ENCODE assay signal across 20 cellular contexts in genomic region chr19:30604657-30605056, GRCh38.
"Had no signal": no experiment of that assay in that cellular context is flagged by ENCODE, and none has a peak within 500 bp of the region (broad histone marks: within the 10 kb centered on the region; RNA-seq: fewer than 3 reads in every experiment).

No MANE protein-coding gene starts in this region.

- H3K9me3 ChIP-seq: lower lobe of right lung, prostate gland, spleen, thoracic aorta, tibial nerve, upper lobe of left lung had no signal

- H3K4me3 ChIP-seq: coronary artery, lower lobe of right lung, prostate gland, skin epidermis, spleen, thoracic aorta, tibial nerve, upper lobe of left lung had no signal

- H3K27ac ChIP-seq: coronary artery, lower lobe of right lung, prostate gland, skin epidermis, spleen, thoracic aorta, tibial nerve, upper lobe of left lung had no signal

- ATAC-seq: effector memory CD8-positive, alpha-beta T cell; left ventricle myocardium superior; lower lobe of right lung; natural killer cell; right cardiac atrium; stimulated activated naive B cell treated with anti-CD40 and anti-IgM and Interleukin-4, amounts not matched to agents 10 μg/mL and 1 μg/mL and 100 μg/mL, for 72 hours had no signal

- H3K36me3 ChIP-seq: lower lobe of right lung, prostate gland, spleen, thoracic aorta, tibial nerve, upper lobe of left lung had no signal

- DNase-seq: dermis blood vessel endothelial cell; effector memory CD8-positive, alpha-beta T cell; erythroblast; hypothalamus; immature natural killer cell; left ventricle myocardium superior; lower lobe of right lung; natural killer cell; right cardiac atrium; spleen; stimulated activated CD4-positive, alpha-beta T cell treated with anti-CD3 and anti-CD28 coated beads, Interleukin-2, amount 100 ng/mL, for 48 hours; stimulated activated naive B cell treated with anti-CD40 and anti-IgM and Interleukin-4, amounts not matched to agents 10 μg/mL and 1 μg/mL and 100 μg/mL, for 72 hours; upper lobe of left lung had no signal

- H3K27me3 ChIP-seq: tibial nerve, upper lobe of left lung had no signal

- FAIRE-seq: keratinocyte, urothelium cell line had no signal

- H3K4me1 ChIP-seq: lower lobe of right lung, prostate gland, spleen, tibial nerve, upper lobe of left lung had no signal
